1 cellular context compared by ENCODE assay signal in genomic region chr16:78957328-78958100, GRCh38.
TF ChIP-seq lines count a peak whose summit lies in the region.

No MANE protein-coding gene starts in this region.

TF ChIP-seq in SK-N-SH, 30 proteins besides CTCF, POLR2A, EP300 and RAD21 (continued from another document):
- no peak for TF ChIP-seq PBX3 (IDR thresholded peaks at IDR 0.05)
- no peak for TF ChIP-seq MXI1 (IDR thresholded peaks at IDR 0.05; ENCODE audit: low read depth, low read length)
- no peak for TF ChIP-seq RCOR1 (IDR thresholded peaks at IDR 0.05; ENCODE audit: low read length)
- no peak for TF ChIP-seq SIN3A (IDR thresholded peaks at IDR 0.05; ENCODE audit: borderline replicate concordance, low read depth, low read length)
- TF ChIP-seq TEAD4 (IDR thresholded peaks at IDR 0.05; ENCODE audit: borderline replicate concordance, insufficient read depth): no peak
